In genomic region chr9:93127395-93127911, GRCh38 we compare ENCODE assay signal across 9 cellular contexts. TPM values are rescaled to one million over a fixed set of nuclear protein-coding genes. Genes with fewer than 3 reads are reported as not detected.
DNase-seq lines count a peak whose midpoint lies in the region; ATAC-seq and TF ChIP-seq lines count a peak whose summit lies in the region.
"Had no signal": no experiment of that assay in that cellular context is flagged by ENCODE, and none has a peak within 500 bp of the region (broad histone marks: within the 10 kb centered on the region; RNA-seq: fewer than 3 reads in every experiment).

No MANE protein-coding gene starts in this region.

- no peaks in the 10 kb centered on the region for H3K27me3 Mint-ChIP-seq in activated naive CD4-positive, alpha-beta T cell treated with anti-CD3 and anti-CD28 coated beads, Interleukin-2, amount 50 U/mL, for 24 hours

- no peak overlapping the region for H3K9ac ChIP-seq in mucosa of rectum (ENCODE audit: low read depth in 1 of 2, low read length in 2 of 2)
- H3K9ac ChIP-seq: SK-N-SH had no signal

- H3K4me3 Mint-ChIP-seq in activated naive CD4-positive, alpha-beta T cell treated with anti-CD3 and anti-CD28 coated beads, Interleukin-2, amount 50 U/mL, for 24 hours: peak overlapping the region; percentile 51

- no peaks in the 10 kb centered on the region for H3K9me3 ChIP-seq in mucosa of rectum (ENCODE audit: control insufficient read depth in 2 of 2, low read length in 2 of 2)
- no peaks in the 10 kb centered on the region for H3K9me3 ChIP-seq in aorta (ENCODE audit: control insufficient read depth, low read length)
- H3K9me3 ChIP-seq: SK-N-SH had no signal

- ATAC-seq in aorta (ENCODE audit: low FRiP score): no peak
- ATAC-seq in HG03520 (IDR thresholded peaks at IDR 0.05; ENCODE audit: unreplicated experiment): no peak

- intact Hi-C loops in dorsolateral prefrontal cortex (cut with DNase I): no loop called here
- intact Hi-C loops in aorta (cut with DNase I): no loop called here

- WGBS in aorta, 2 donors: 20 to 21% methylated on average over 8 of the region's 8 CpGs

- H3K27ac ChIP-seq in dorsolateral prefrontal cortex (peak overlapping the region in 44 of 59 donors; percentile 6 to 96 (median 55)), mucosa of rectum (ENCODE audit: low read depth in 2 of 2, low read length in 2 of 2) (peak overlapping the region; percentile 42 to 67), aorta (ENCODE audit: low read depth in 1 of 2, low read length in 2 of 2) (peak overlapping the region; percentile 2 to 49)

- H3K9me3 Mint-ChIP-seq in activated naive CD4-positive, alpha-beta T cell treated with anti-CD3 and anti-CD28 coated beads, Interleukin-2, amount 50 U/mL, for 24 hours: no peaks in the 10 kb centered on the region

- H3K4me3 ChIP-seq in dorsolateral prefrontal cortex (peak overlapping the region in 2 of 59 donors; percentile 5 to 17), mucosa of rectum (ENCODE audit: low read length in 2 of 2) (no peak overlapping the region), aorta (ENCODE audit: low read length in 2 of 2) (no peak overlapping the region)

- H3K4me1 ChIP-seq in mucosa of rectum (ENCODE audit: control insufficient read depth in 2 of 2, insufficient read depth in 2 of 2, low read length in 2 of 2) (peaks cover 24 to 41% of the 10 kb centered on the region in 2 donors), aorta (ENCODE audit: control insufficient read depth in 1 of 2, insufficient read depth in 2 of 2, low read length in 2 of 2) (no peaks in the 10 kb centered on the region)

- H3K36me3 Mint-ChIP-seq in activated naive CD4-positive, alpha-beta T cell treated with anti-CD3 and anti-CD28 coated beads, Interleukin-2, amount 50 U/mL, for 24 hours: no peaks in the 10 kb centered on the region

- H3K36me3 ChIP-seq in mucosa of rectum (ENCODE audit: control insufficient read depth in 2 of 2, insufficient read depth in 2 of 2, low read length in 2 of 2) (peaks cover 0 to 18% of the 10 kb centered on the region in 2 donors), aorta (ENCODE audit: control insufficient read depth in 1 of 2, insufficient read depth in 2 of 2, low read length in 1 of 2) (peaks cover 0 to 7% of the 10 kb centered on the region in 2 donors)

- peaks cover 64% of the 10 kb centered on the region for H3K4me1 Mint-ChIP-seq in activated naive CD4-positive, alpha-beta T cell treated with anti-CD3 and anti-CD28 coated beads, Interleukin-2, amount 50 U/mL, for 24 hours

- DNase-seq in activated naive CD4-positive, alpha-beta T cell treated with Interleukin-2 at 50 U/mL for 16 hours: no peak
- DNase-seq in dorsolateral prefrontal cortex (peak in 7 of 10 donors; percentile 42 to 69 (median 52)), aorta (peak; percentile 64 to 74), RPMI8226 (no peak)
- no peak for DNase-seq in stimulated activated CD4-positive, alpha-beta T cell treated with anti-CD3 and anti-CD28 coated beads, Interleukin-2, amount 100 ng/mL, for 24 hours

- H3K27ac Mint-ChIP-seq in activated naive CD4-positive, alpha-beta T cell treated with anti-CD3 and anti-CD28 coated beads, Interleukin-2, amount 50 U/mL, for 24 hours: peak overlapping the region; percentile 62

- TF ChIP-seq CTCF in dorsolateral prefrontal cortex (IDR thresholded peaks at IDR 0.05 in 54 of 56, conservative IDR thresholded peaks at IDR 0.05 in 2 of 56; ENCODE audit: low read depth in 1 of 56, partially characterized antibody in 56 of 56): no peak

- H3K27me3 ChIP-seq in dorsolateral prefrontal cortex: no peaks in the 10 kb centered on the region
- no peaks in the 10 kb centered on the region for H3K27me3 ChIP-seq in mucosa of rectum (ENCODE audit: control insufficient read depth in 2 of 2, insufficient read depth in 2 of 2, low read length in 2 of 2)
- H3K27me3 ChIP-seq in aorta (ENCODE audit: control insufficient read depth in 1 of 2, insufficient read depth in 2 of 2, low read length in 1 of 2): no peaks in the 10 kb centered on the region

RNA-seq across cellular contexts. Expression of gene NINJ1, which starts 6.6 kb away (rescaled TPM):
- 10 to 100 TPM; 22.7 to 61.9 (median 33.5) TPM for total RNA-seq in dorsolateral prefrontal cortex
- total RNA-seq in aorta: 10 to 100 TPM; 66.8 to 80.3 TPM
- polyA plus RNA-seq in aorta: 100 to 1,000 TPM in 1 of 2 donors, 10 to 100 TPM in 1; 46.7 to 113 TPM

RNA-seq across cellular contexts. Expression of gene CARD19, which starts 31.4 kb away (rescaled TPM):
- total RNA-seq in dorsolateral prefrontal cortex (10 to 100 TPM; 22.5 to 60.7 (median 38.7) TPM), aorta (10 to 100 TPM; 47.7 to 50.5 TPM)
- 10 to 100 TPM; 80.1 to 92.3 TPM for polyA plus RNA-seq in aorta

RNA-seq across cellular contexts. Expression of gene WNK2, which starts 56.5 kb away (rescaled TPM):
- total RNA-seq in dorsolateral prefrontal cortex (100 to 1,000 TPM in 119 of 120 experiments, 10 to 100 TPM in 1; 78.8 to 241 (median 176) TPM), aorta (1 to 10 TPM; 3.6 to 3.7 TPM)
- polyA plus RNA-seq in aorta: 1 to 10 TPM in 1 of 2 donors, under 1 TPM in 1; 0.13 to 2.1 TPM

Comparison
In these comparisons a context has a peak if more than half of its experiments do, and no peak if none do; other contexts are left out.
1. DNase-seq: peak in dorsolateral prefrontal cortex (7 of 10) and aorta (2 of 2); none in activated naive CD4-positive, alpha-beta T cell treated with Interleukin-2 at 50 U/mL for 16 hours (single experiment), RPMI8226 (single experiment) and stimulated activated CD4-positive, alpha-beta T cell treated with anti-CD3 and anti-CD28 coated beads, Interleukin-2, amount 100 ng/mL, for 24 hours (0 of 2).
2. RNA of gene WNK2, which starts 56.5 kb away (total RNA-seq): 78.8 to 241 TPM in dorsolateral prefrontal cortex; 3.6 to 3.7 TPM in aorta; every median in the first group is over 10 times any median in the second.
3. Peak in every context shown above with its lines, with median percentiles within 50 percentile points of each other: H3K27ac ChIP-seq.